ENCODE assay signal across 26 cellular contexts in genomic region chr18:78865056-78865598, GRCh38.
"Had no signal": no experiment of that assay in that cellular context is flagged by ENCODE, and none has a peak within 500 bp of the region (broad histone marks: within the 10 kb centered on the region; RNA-seq: fewer than 3 reads in every experiment).

No MANE protein-coding gene starts in this region.

- H3K27ac ChIP-seq: adrenal gland, body of pancreas, colonic mucosa, epithelial cell of prostate had no signal

- H3K4me1 ChIP-seq: adrenal gland, body of pancreas, colonic mucosa had no signal

- ATAC-seq: activated CD4-positive, alpha-beta T cell treated with anti-CD3 and anti-CD28 coated beads for 36 hours; activated CD8-positive, alpha-beta memory T cell treated with anti-CD3 and anti-CD28 coated beads, Interleukin-2, amount 10 ng/mL, durations not matched to agents 7 days and 5 days; activated CD8-positive, alpha-beta T cell treated with anti-CD3 and anti-CD28 coated beads, Interleukin-2, amount 10 ng/mL, durations not matched to agents 7 days and 5 days; activated naive CD8-positive, alpha-beta T cell treated with anti-CD3 and anti-CD28 coated beads, Interleukin-2, amount 50 U/mL, for 24 hours; body of pancreas had no signal

- H3K9me3 ChIP-seq: adrenal gland, body of pancreas, colonic mucosa, heart left ventricle had no signal

- H3K4me3 ChIP-seq: adrenal gland, body of pancreas, colonic mucosa, heart left ventricle had no signal

- H3K27me3 ChIP-seq: adrenal gland, colonic mucosa had no signal

- H3K36me3 ChIP-seq: adrenal gland, colonic mucosa, heart left ventricle had no signal

- DNase-seq: activated CD4-positive, alpha-beta memory T cell treated with anti-CD3 and anti-CD28 coated beads for 36 hours; activated CD4-positive, alpha-beta T cell treated with anti-CD3 and anti-CD28 coated beads for 36 hours; activated CD4-positive, alpha-beta T cell treated with anti-CD3 and anti-CD28 coated beads, Interleukin-2, amount 10 ng/mL, durations not matched to agents 24 days and 14 days; activated CD4-positive, CD25-positive, alpha-beta regulatory T cell; activated CD4-positive, CD25-positive, alpha-beta regulatory T cell treated with anti-CD3 and anti-CD28 coated beads, Interleukin-2, amount 50 U/mL, for 72 hours; activated CD8-positive, alpha-beta memory T cell treated with anti-CD3 and anti-CD28 coated beads, Interleukin-2, amount 10 ng/mL, durations not matched to agents 7 days and 5 days; activated CD8-positive, alpha-beta memory T cell treated with anti-CD3 and anti-CD28 coated beads, Interleukin-2, amount 50 U/mL, for 4 hours; activated CD8-positive, alpha-beta T cell treated with anti-CD3 and anti-CD28 coated beads, Interleukin-2, amount 10 ng/mL, durations not matched to agents 7 days and 5 days; activated effector memory CD4-positive, alpha-beta T cell treated with anti-CD3 and anti-CD28 coated beads, Interleukin-2, amount 50 U/mL, for 16 hours; activated naive CD4-positive, alpha-beta T cell treated with anti-CD3 and anti-CD28 coated beads for 36 hours; activated naive CD8-positive, alpha-beta T cell treated with anti-CD3 and anti-CD28 coated beads for 36 hours; activated naive CD8-positive, alpha-beta T cell treated with anti-CD3 and anti-CD28 coated beads, Interleukin-2, amount 50 U/mL, for 24 hours; activated T-cell treated with anti-CD3 and anti-CD28 coated beads, Interleukin-2, amount 50 U/mL, for 1 hour; activated T-cell treated with anti-CD3 and anti-CD28 coated beads, Interleukin-2, amount 50 U/mL, for 48 hours; adrenal gland; amygdala; aorta; body of pancreas; central memory CD4-positive, alpha-beta T cell; cerebellar nuclear complex; colonic mucosa; effector CD8-positive, alpha-beta T cell; foreskin fibroblast; heart left ventricle; T-helper 2 cell had no signal
